18 cellular contexts compared by ENCODE assay signal in the genomic region with DNA sequence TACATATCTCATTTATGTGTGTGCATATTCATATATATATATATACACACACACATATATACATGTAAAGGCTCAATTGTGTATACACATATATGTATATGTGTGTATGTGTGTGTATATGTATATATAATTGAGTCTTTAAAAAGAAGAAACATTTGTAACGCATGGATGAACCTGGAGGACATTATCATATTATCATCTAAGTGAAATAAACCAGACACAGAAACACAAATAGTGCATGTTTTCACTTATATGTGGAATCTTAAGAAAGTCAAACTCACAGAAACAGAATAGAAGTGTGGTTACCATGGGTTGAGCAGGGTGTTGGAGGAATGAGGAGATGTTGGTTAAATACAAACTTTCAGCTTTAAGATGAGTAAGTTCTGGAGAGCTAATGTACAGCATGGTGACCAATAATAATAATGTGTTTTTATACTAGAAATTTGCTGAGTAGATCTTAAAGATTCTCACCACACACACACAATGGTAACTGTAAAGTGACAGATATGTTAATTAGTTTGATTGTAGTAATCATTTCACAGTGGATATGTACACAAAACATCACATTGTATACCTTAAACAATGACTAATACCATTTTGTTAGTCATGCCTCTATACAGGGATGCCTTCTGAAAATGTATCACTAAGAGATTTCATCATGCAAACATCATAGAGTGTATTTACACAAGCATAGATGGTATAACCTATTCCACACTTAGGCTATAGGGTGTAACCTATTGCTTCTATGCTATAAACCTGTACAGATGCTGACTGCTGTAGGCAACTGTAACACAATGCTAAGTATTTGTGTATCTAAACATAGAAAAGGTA.
DNase-seq lines count a peak whose midpoint lies in the region; ATAC-seq, FAIRE-seq and TF ChIP-seq lines count a peak whose summit lies in the region.
"Had no signal": no experiment of that assay in that cellular context is flagged by ENCODE, and none has a peak within 500 bp of the region (broad histone marks: within the 10 kb centered on the region; RNA-seq: fewer than 3 reads in every experiment).

No MANE protein-coding gene starts in this region.

- no peaks in the 10 kb centered on the region for H3K4me1 Mint-ChIP-seq in GM23338
- peaks cover 10% of the 10 kb centered on the region for H3K4me1 Mint-ChIP-seq in type B pancreatic cell (ENCODE audit: unreplicated experiment)

- no peak overlapping the region for H3K9ac ChIP-seq in HepG2 (ENCODE audit: insufficient read depth, low read depth, low read length)

- no peaks in the 10 kb centered on the region for H3K79me2 ChIP-seq in HepG2 (ENCODE audit: insufficient read depth, low read length)
- H3K79me2 ChIP-seq in PC-9 (ENCODE audit: low read depth): no peaks in the 10 kb centered on the region
- no peaks in the 10 kb centered on the region for H3K79me2 ChIP-seq in GM23338 (replicated peaks; ENCODE audit: insufficient read depth)

- TF ChIP-seq POLR2A in HepG2 (IDR thresholded peaks at IDR 0.05; ENCODE audit: insufficient read depth in 1 of 2, low read depth in 2 of 2, low read length in 2 of 2) (no peak), right lobe of liver (IDR thresholded peaks at IDR 0.05) (no peak)

- DNase-seq in HepG2 (ENCODE audit: low spot score) (peak; percentile 15), right lobe of liver (no peak), PC-9 (peak in 1 of 2 experiments; percentile 91), bronchial epithelial cell (ENCODE audit: low read depth) (peak; percentile 97), GM23338 (ENCODE audit: low spot score) (no peak), type B pancreatic cell (ENCODE audit: extremely low spot score, unreplicated experiment) (no peak)
- DNase-seq: aorta; C1 segment of cervical spinal cord; colonic mucosa; H9; NCI-H1092; NCI-H2171 treated with DMSO at 0.1 percent for 48 hours; occipital lobe; stimulated activated naive CD4-positive, alpha-beta T cell treated with Interleukin-2 at 50 U/mL for 16 hours had no signal

- H3K27me3 Mint-ChIP-seq in GM23338 (ENCODE audit: insufficient read depth, low read depth, poor library complexity): no peaks in the 10 kb centered on the region
- H3K27me3 Mint-ChIP-seq in type B pancreatic cell: no peaks in the 10 kb centered on the region
- H3K27me3 Mint-ChIP-seq: IgD-negative memory B cell had no signal

- POLR2A ChIA-PET in HepG2 (lab: Yijun Ruan, JAX): no interaction called here
- POLR2A ChIA-PET in PC-9 (lab: Charles Lee; ENCODE audit: unreplicated experiment): no interaction called here

- no peaks in the 10 kb centered on the region for H3K4me1 ChIP-seq in HepG2 (ENCODE audit: insufficient read depth, low read length)
- H3K4me1 ChIP-seq in right lobe of liver: no peaks in the 10 kb centered on the region
- peaks cover 48% of the 10 kb centered on the region for H3K4me1 ChIP-seq in PC-9 (replicated peaks; ENCODE audit: insufficient read depth)
- no peaks in the 10 kb centered on the region for H3K4me1 ChIP-seq in GM23338 (ENCODE audit: insufficient read depth)
- H3K4me1 ChIP-seq: colonic mucosa, esophagus muscularis mucosa, vagina had no signal

- H4K20me1 ChIP-seq in HepG2 (ENCODE audit: insufficient read depth, low read length) (no peaks in the 10 kb centered on the region), PC-9 (ENCODE audit: insufficient read depth) (no peaks in the 10 kb centered on the region), GM23338 (replicated peaks; ENCODE audit: insufficient read depth) (no peaks in the 10 kb centered on the region)

- in situ Hi-C loops in HepG2 (cut with HindIII; ENCODE audit: extremely low pct_ligation_motif_present, low pct_unique_long_range_greater_than_20kb): no loop called here

- H3K4me3 ChIP-seq in HepG2 (replicated peaks in 1 of 3; ENCODE audit: insufficient read depth in 1 of 3, low read depth in 2 of 3, low read length in 3 of 3): no peak overlapping the region
- no peak overlapping the region for H3K4me3 ChIP-seq in right lobe of liver
- H3K4me3 ChIP-seq in PC-9: no peak overlapping the region
- no peak overlapping the region for H3K4me3 ChIP-seq in bronchial epithelial cell (ENCODE audit: low read depth, low read length)
- H3K4me3 ChIP-seq in GM23338: no peak overlapping the region
- H3K4me3 ChIP-seq: colonic mucosa, esophagus muscularis mucosa, vagina had no signal

- H3K36me3 ChIP-seq in HepG2 (replicated peaks in 1 of 2; ENCODE audit: control insufficient read depth in 1 of 2, insufficient read depth in 2 of 2, low read length in 2 of 2): peaks cover 0 to 9% of the 10 kb centered on the region in 2 experiments; a peak in 2 of 5 replicates
- H3K36me3 ChIP-seq in right lobe of liver: peaks cover 0 to under 1% (median 0%) of the 10 kb centered on the region in 4 donors
- no peaks in the 10 kb centered on the region for H3K36me3 ChIP-seq in PC-9 (ENCODE audit: low read depth)
- peaks cover 2% of the 10 kb centered on the region for H3K36me3 ChIP-seq in bronchial epithelial cell (ENCODE audit: control insufficient read depth, insufficient read depth, low read length)
- H3K36me3 ChIP-seq in GM23338 (ENCODE audit: insufficient read depth): no peaks in the 10 kb centered on the region; the same call in 1 of the 2 replicates
- H3K36me3 ChIP-seq: colonic mucosa, vagina had no signal

- no peaks in the 10 kb centered on the region for H3K9me3 ChIP-seq in HepG2 (ENCODE audit: low read length)
- H3K9me3 ChIP-seq in right lobe of liver: no peaks in the 10 kb centered on the region
- peaks cover 4% of the 10 kb centered on the region; the same call in 1 of the 2 replicates for H3K9me3 ChIP-seq in PC-9 (ENCODE audit: insufficient read depth, low read depth)
- H3K9me3 ChIP-seq: colonic mucosa, vagina had no signal

- peaks cover 4% of the 10 kb centered on the region; the same call in 1 of the 3 replicates for H3K36me3 Mint-ChIP-seq in GM23338 (ENCODE audit: low read depth)
- no peaks in the 10 kb centered on the region for H3K36me3 Mint-ChIP-seq in type B pancreatic cell

- peaks cover 32% of the 10 kb centered on the region for H3F3A ChIP-seq in PC-9 (ENCODE audit: insufficient read depth, low read depth)
- no peaks in the 10 kb centered on the region for H3F3A ChIP-seq in GM23338 (replicated peaks; ENCODE audit: low read depth)

- CTCF ChIA-PET in HepG2 (lab: Yijun Ruan, JAX; ENCODE audit: low intra/inter-chr PET ratio, low total read pairs): no interaction called here
- CTCF ChIA-PET in PC-9 (lab: Charles Lee): no interaction called here

- H3K9me3 Mint-ChIP-seq in GM23338 (no peaks in the 10 kb centered on the region), type B pancreatic cell (peaks cover 7% of the 10 kb centered on the region)
- H3K9me3 Mint-ChIP-seq: H9 had no signal

- no peaks in the 10 kb centered on the region for H3K27me3 ChIP-seq in HepG2 (ENCODE audit: control insufficient read depth in 1 of 2, insufficient read depth in 2 of 2, low read length in 2 of 2)
- no peaks in the 10 kb centered on the region for H3K27me3 ChIP-seq in right lobe of liver
- no peaks in the 10 kb centered on the region for H3K27me3 ChIP-seq in PC-9 (ENCODE audit: insufficient read depth, low read depth)
- no peaks in the 10 kb centered on the region for H3K27me3 ChIP-seq in bronchial epithelial cell (ENCODE audit: control insufficient read depth, insufficient read depth, low read length)
- H3K27me3 ChIP-seq in GM23338 (ENCODE audit: insufficient read depth): no peaks in the 10 kb centered on the region
- H3K27me3 ChIP-seq: colonic mucosa, esophagus muscularis mucosa, vagina had no signal

- H3K27ac Mint-ChIP-seq in GM23338: no peak overlapping the region
- no peak overlapping the region for H3K27ac Mint-ChIP-seq in type B pancreatic cell
- H3K27ac Mint-ChIP-seq: H9, IgD-negative memory B cell had no signal

- intact Hi-C loops in HepG2 (cut with micrococcal nuclease; ENCODE audit: unreplicated experiment): no loop called here
- intact Hi-C loops in right lobe of liver (cut with DNase I): no loop called here
- intact Hi-C loops in PC-9 (cut with micrococcal nuclease; ENCODE audit: unreplicated experiment): no loop called here

- FAIRE-seq in HepG2 (lab: Jason Lieb, UNC) (no peak), bronchial epithelial cell (lab: Jason Lieb, UNC) (no peak)

- no peak for TF ChIP-seq RAD21 in HepG2 (CRISPR knock-in tag; IDR thresholded peaks at IDR 0.05)

- ATAC-seq in HepG2: peak; percentile 56; the same call in 1 of the 3 replicates
- no peak for ATAC-seq in right lobe of liver
- no peak for ATAC-seq in GM23338
- no peak for ATAC-seq in HG02759 (IDR thresholded peaks at IDR 0.05; ENCODE audit: unreplicated experiment)

- H2AFZ ChIP-seq in HepG2 (ENCODE audit: low read length) (no peak overlapping the region), PC-9 (no peak overlapping the region), GM23338 (no peak overlapping the region)

- H3K9me2 ChIP-seq in PC-9 (ENCODE audit: insufficient read depth): no peaks in the 10 kb centered on the region
- H3K9me2 ChIP-seq in GM23338 (ENCODE audit: insufficient read depth): no peaks in the 10 kb centered on the region

- TF ChIP-seq EP300 in HepG2 (IDR thresholded peaks at IDR 0.05; ENCODE audit: low read depth in 2 of 2, low read length in 2 of 2): no peak; a peak in 1 of 4 replicates
- no peak for TF ChIP-seq EP300 in HepG2 (CRISPR knock-in tag; IDR thresholded peaks at IDR 0.05; ENCODE audit: borderline replicate concordance)

- no peak for TF ChIP-seq CTCF in HepG2 (CRISPR knock-in tag; IDR thresholded peaks at IDR 0.05)
- no peak for TF ChIP-seq CTCF in right lobe of liver (IDR thresholded peaks at IDR 0.05)
- no peak for TF ChIP-seq CTCF in PC-9 (conservative IDR thresholded peaks at IDR 0.05)
- no peak for TF ChIP-seq CTCF in bronchial epithelial cell (IDR thresholded peaks at IDR 0.05; ENCODE audit: insufficient read depth, low read length, severe bottlenecking)
- TF ChIP-seq CTCF in GM23338 (conservative IDR thresholded peaks at IDR 0.05; ENCODE audit: low read depth in 2 of 2): no peak
- no peak for TF ChIP-seq CTCF in type B pancreatic cell (conservative IDR thresholded peaks at IDR 0.05)

- BruUV-seq in HepG2 (replicated peaks; lab: Mats Ljungman, UMichigan): no TSS peak
- no TSS peak for BruUV-seq in PC-9 (replicated peaks; lab: Mats Ljungman, UMichigan)

- H3K4me3 Mint-ChIP-seq in GM23338: no peak overlapping the region
- no peak overlapping the region for H3K4me3 Mint-ChIP-seq in type B pancreatic cell
- H3K4me3 Mint-ChIP-seq: H9, IgD-negative memory B cell had no signal

- 96% methylated on average over 1 of the region's 1 CpG for WGBS in HepG2 (ENCODE audit: low lambda C conversion rate)
- WGBS in right lobe of liver (ENCODE audit: insufficient coverage, low coverage, low lambda C conversion rate, missing lambda C conversion rate): 100% methylated on average over 1 of the region's 1 CpG

- H3K4me2 ChIP-seq in HepG2 (ENCODE audit: low read depth, low read length) (no peak overlapping the region), PC-9 (peak overlapping the region; percentile 46), GM23338 (no peak overlapping the region)

- no peak overlapping the region for H3K27ac ChIP-seq in HepG2 (ENCODE audit: extremely low read length, insufficient read depth, low read length)
- no peak overlapping the region for H3K27ac ChIP-seq in right lobe of liver
- peak overlapping the region; percentile 75 for H3K27ac ChIP-seq in PC-9
- no peak overlapping the region for H3K27ac ChIP-seq in GM23338 (ENCODE audit: low read depth)
- H3K27ac ChIP-seq: colonic mucosa, esophagus muscularis mucosa, vagina had no signal

TF ChIP-seq in HepG2, 621 proteins besides CTCF, POLR2A, EP300 and RAD21 (continues in another document):
- TF ChIP-seq POLR2AphosphoS2 (IDR thresholded peaks at IDR 0.05; ENCODE audit: low read depth, low read length): no peak

Comparison
In these comparisons a context has a peak if more than half of its experiments do, and no peak if none do; other contexts are left out.
1. DNase-seq: peak in HepG2 (single experiment) and bronchial epithelial cell (single experiment); none in right lobe of liver (0 of 3), GM23338 (single experiment) and type B pancreatic cell (single experiment).